28 cellular contexts compared by ENCODE assay signal in the genomic region with DNA sequence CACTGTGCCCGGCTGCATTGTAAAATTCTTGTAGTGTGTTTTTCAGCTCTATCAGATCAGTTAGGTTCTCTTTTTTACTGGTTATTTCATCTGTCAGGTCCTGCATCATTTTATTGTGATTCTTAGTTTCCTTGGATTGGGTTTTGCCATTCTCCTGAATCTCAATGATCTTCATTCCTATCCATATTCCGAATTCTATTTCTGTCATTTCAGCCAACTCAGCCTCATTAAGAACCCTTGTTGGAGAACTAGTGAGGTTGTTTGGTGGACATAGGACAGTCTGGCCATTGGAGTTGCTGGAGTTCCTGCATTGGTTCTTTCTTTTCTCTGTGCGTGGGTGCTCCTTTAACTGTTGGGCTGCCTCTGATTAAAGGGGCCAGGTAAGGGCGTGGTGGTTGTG.
"Had no signal": no experiment of that assay in that cellular context is flagged by ENCODE, and none has a peak within 500 bp of the region (broad histone marks: within the 10 kb centered on the region; RNA-seq: fewer than 3 reads in every experiment).

No MANE protein-coding gene starts in this region.

- ATAC-seq: stimulated activated memory B cell treated with anti-CD40 and anti-IgM and Interleukin-4, amounts not matched to agents 10 μg/mL and 1 μg/mL and 100 μg/mL, for 72 hours; stimulated activated naive B cell treated with anti-CD40 and anti-IgM and Interleukin-4, amounts not matched to agents 10 μg/mL and 1 μg/mL and 100 μg/mL, for 72 hours; stimulated activated naive CD8-positive, alpha-beta T cell treated with anti-CD3 and anti-CD28 coated beads, Interleukin-15, amount 100 ng/mL, for 72 hours; stimulated activated naive CD8-positive, alpha-beta T cell treated with anti-CD3 and anti-CD28 coated beads, Interleukin-15, Interleukin-2, amounts not matched to agents 100 U/mL and 50 U/mL, for 24 hours; upper lobe of right lung had no signal

- H3K36me3 ChIP-seq: stomach, suprapubic skin, thoracic aorta, thyroid gland, tibial artery, tibial nerve, transverse colon, upper lobe of left lung, upper lobe of right lung, uterus, vagina had no signal

- H3K4me3 Mint-ChIP-seq: stimulated activated memory B cell treated with anti-CD40 and anti-IgM and Interleukin-4, amounts not matched to agents 10 μg/mL and 1 μg/mL and 100 μg/mL, for 72 hours; stimulated activated naive B cell treated with anti-CD40 and anti-IgM and Interleukin-4, amounts not matched to agents 10 μg/mL and 1 μg/mL and 100 μg/mL, for 72 hours; stimulated activated naive CD8-positive, alpha-beta T cell treated with anti-CD3 and anti-CD28 coated beads, Interleukin-15, amount 100 ng/mL, for 72 hours; stimulated activated naive CD8-positive, alpha-beta T cell treated with anti-CD3 and anti-CD28 coated beads, Interleukin-15, Interleukin-2, amounts not matched to agents 100 ng/mL and 50 ng/mL, for 24 hours; type B pancreatic cell had no signal

- DNase-seq: stimulated activated CD4-positive, alpha-beta T cell treated with anti-CD3 and anti-CD28 coated beads, Interleukin-2, amount 100 ng/mL, for 48 hours; stimulated activated CD4-positive, alpha-beta T cell treated with anti-CD3 and anti-CD28 coated beads, Interleukin-4, amount 100 ng/mL, for 1 hour; stimulated activated CD4-positive, alpha-beta T cell treated with anti-CD3 and anti-CD28 coated beads, Interleukin-4, amount 100 ng/mL, for 24 hours; stimulated activated CD4-positive, alpha-beta T cell treated with anti-CD3 and anti-CD28 coated beads, Interleukin-4, amount 100 ng/mL, for 4 hours; stimulated activated CD8-positive, alpha-beta memory T cell treated with anti-CD3 and anti-CD28 coated beads, Interleukin-4, amount 100 ng/mL, for 48 hours; stimulated activated naive B cell treated with anti-CD40 and anti-IgM and Interleukin-4, amounts not matched to agents 10 μg/mL and 1 μg/mL and 100 μg/mL, for 72 hours; stimulated activated naive CD4-positive, alpha-beta T cell; stimulated activated naive CD4-positive, alpha-beta T cell treated with Interleukin-2 at 50 U/mL for 16 hours; stimulated activated naive CD8-positive, alpha-beta T cell treated with anti-CD3 and anti-CD28 coated beads, Interleukin-15, amount 100 ng/mL, for 72 hours; stimulated activated naive CD8-positive, alpha-beta T cell treated with anti-CD3 and anti-CD28 coated beads, Interleukin-15, Interleukin-2, amounts not matched to agents 100 U/mL and 50 U/mL, for 24 hours; stomach; substantia nigra; testis; thyroid gland; tibial artery; transverse colon; trophoblast cell; upper lobe of left lung; upper lobe of right lung; uterus had no signal

- H3K9me3 Mint-ChIP-seq: stimulated activated memory B cell treated with anti-CD40 and anti-IgM and Interleukin-4, amounts not matched to agents 10 μg/mL and 1 μg/mL and 100 μg/mL, for 72 hours; stimulated activated naive B cell treated with anti-CD40 and anti-IgM and Interleukin-4, amounts not matched to agents 10 μg/mL and 1 μg/mL and 100 μg/mL, for 72 hours; stimulated activated naive CD8-positive, alpha-beta T cell treated with anti-CD3 and anti-CD28 coated beads, Interleukin-15, amount 100 ng/mL, for 72 hours; stimulated activated naive CD8-positive, alpha-beta T cell treated with anti-CD3 and anti-CD28 coated beads, Interleukin-15, Interleukin-2, amounts not matched to agents 100 ng/mL and 50 ng/mL, for 24 hours; type B pancreatic cell had no signal

- H3K4me3 ChIP-seq: stomach, suprapubic skin, testis, thoracic aorta, thyroid gland, tibial artery, tibial nerve, transverse colon, upper lobe of left lung, upper lobe of right lung, uterus, vagina had no signal

- H3K27ac Mint-ChIP-seq: stimulated activated memory B cell treated with anti-CD40 and anti-IgM and Interleukin-4, amounts not matched to agents 10 μg/mL and 1 μg/mL and 100 μg/mL, for 72 hours; stimulated activated naive B cell treated with anti-CD40 and anti-IgM and Interleukin-4, amounts not matched to agents 10 μg/mL and 1 μg/mL and 100 μg/mL, for 72 hours; stimulated activated naive CD8-positive, alpha-beta T cell treated with anti-CD3 and anti-CD28 coated beads, Interleukin-15, amount 100 ng/mL, for 72 hours; stimulated activated naive CD8-positive, alpha-beta T cell treated with anti-CD3 and anti-CD28 coated beads, Interleukin-15, Interleukin-2, amounts not matched to agents 100 ng/mL and 50 ng/mL, for 24 hours; type B pancreatic cell had no signal

- FAIRE-seq: urothelium cell line had no signal

- H3K9me3 ChIP-seq: stomach, suprapubic skin, testis, thoracic aorta, thyroid gland, tibial artery, tibial nerve, transverse colon, upper lobe of left lung, upper lobe of right lung, uterus, vagina had no signal

- H3K27me3 ChIP-seq: stomach, suprapubic skin, testis, thyroid gland, tibial nerve, upper lobe of left lung, upper lobe of right lung, uterus, vagina had no signal

- H3K36me3 Mint-ChIP-seq: stimulated activated memory B cell treated with anti-CD40 and anti-IgM and Interleukin-4, amounts not matched to agents 10 μg/mL and 1 μg/mL and 100 μg/mL, for 72 hours; stimulated activated naive B cell treated with anti-CD40 and anti-IgM and Interleukin-4, amounts not matched to agents 10 μg/mL and 1 μg/mL and 100 μg/mL, for 72 hours had no signal

- H3K27ac ChIP-seq: stomach, suprapubic skin, testis, thoracic aorta, thyroid gland, tibial artery, tibial nerve, transverse colon, upper lobe of left lung, upper lobe of right lung, uterus, vagina had no signal

- H3K4me1 Mint-ChIP-seq: stimulated activated memory B cell treated with anti-CD40 and anti-IgM and Interleukin-4, amounts not matched to agents 10 μg/mL and 1 μg/mL and 100 μg/mL, for 72 hours; stimulated activated naive B cell treated with anti-CD40 and anti-IgM and Interleukin-4, amounts not matched to agents 10 μg/mL and 1 μg/mL and 100 μg/mL, for 72 hours; stimulated activated naive CD8-positive, alpha-beta T cell treated with anti-CD3 and anti-CD28 coated beads, Interleukin-15, amount 100 ng/mL, for 72 hours had no signal
